Comparison of ENCODE assay signal across 10 cellular contexts in genomic region chr10:1488970-1489548, GRCh38.
DNase-seq lines count a peak whose midpoint lies in the region; ATAC-seq and TF ChIP-seq lines count a peak whose summit lies in the region.
"Had no signal": no experiment of that assay in that cellular context is flagged by ENCODE, and none has a peak within 500 bp of the region (broad histone marks: within the 10 kb centered on the region; RNA-seq: fewer than 3 reads in every experiment).

No MANE protein-coding gene starts in this region.

- H3K27ac Mint-ChIP-seq in nephron progenitor cell, result no peak overlapping the region
- H3K27ac Mint-ChIP-seq in activated T-cell treated with anti-CD3 and anti-CD28 coated beads, Interleukin-2, amount 50 U/mL, for 24 hours, result no peak overlapping the region
- H3K27ac Mint-ChIP-seq: CD14-positive monocyte had no signal

- H3K79me2 ChIP-seq in MM.1S (ENCODE audit: low read length), result no peaks in the 10 kb centered on the region

- no peak overlapping the region for H3K9ac ChIP-seq in MM.1S (ENCODE audit: low read length)

- H4K20me1 ChIP-seq in MM.1S (ENCODE audit: insufficient read depth, low read length), result no peaks in the 10 kb centered on the region

- H3K9me3 ChIP-seq in MM.1S (replicated peaks; ENCODE audit: insufficient read depth, low read length), result no peaks in the 10 kb centered on the region
- H3K9me3 ChIP-seq: colonic mucosa had no signal

- no peaks in the 10 kb centered on the region for H3K36me3 ChIP-seq in MM.1S (replicated peaks; ENCODE audit: insufficient read depth, low read length)
- H3K36me3 ChIP-seq: colonic mucosa had no signal

- no peaks in the 10 kb centered on the region for H3K27me3 ChIP-seq in MM.1S (replicated peaks; ENCODE audit: insufficient read depth, low read length)
- H3K27me3 ChIP-seq: colonic mucosa had no signal

- peaks cover 10% of the 10 kb centered on the region for H3K4me1 ChIP-seq in MM.1S (ENCODE audit: low read length)
- H3K4me1 ChIP-seq: colonic mucosa had no signal

- peak; percentile 30 for DNase-seq in DMS79 (lab: John Stamatoyannopoulos, UW)
- peak; percentile 31 for DNase-seq in GM19238 (ENCODE audit: insufficient read length, low spot score)
- peak; percentile 81 for DNase-seq in MM.1S
- no peak for DNase-seq in nephron progenitor cell
- no peak for DNase-seq in activated naive CD4-positive, alpha-beta T cell treated with anti-CD3 and anti-CD28 coated beads, Interleukin-2, amount 50 U/mL, for 16 hours
- DNase-seq in activated T-cell treated with anti-CD3 and anti-CD28 coated beads, Interleukin-2, amount 50 U/mL, for 24 hours, result no peak
- no peak for DNase-seq in NCI-H1694 (lab: John Stamatoyannopoulos, UW)
- DNase-seq: colonic mucosa had no signal

- no peaks in the 10 kb centered on the region for H3K9me2 ChIP-seq in MM.1S (replicated peaks; ENCODE audit: insufficient read depth, low read length)

- no peak for TF ChIP-seq CTCF in MM.1S (IDR thresholded peaks at IDR 0.05; ENCODE audit: low read length)
- no peak for TF ChIP-seq CTCF in nephron progenitor cell (IDR thresholded peaks at IDR 0.05)

- H3K27me3 Mint-ChIP-seq in nephron progenitor cell (ENCODE audit: low read depth, poor library complexity), result peaks cover 9% of the 10 kb centered on the region
- peaks cover 8% of the 10 kb centered on the region for H3K27me3 Mint-ChIP-seq in activated T-cell treated with anti-CD3 and anti-CD28 coated beads, Interleukin-2, amount 50 U/mL, for 24 hours

- H3K4me3 Mint-ChIP-seq in nephron progenitor cell, result no peak overlapping the region
- no peak overlapping the region for H3K4me3 Mint-ChIP-seq in activated T-cell treated with anti-CD3 and anti-CD28 coated beads, Interleukin-2, amount 50 U/mL, for 24 hours
- H3K4me3 Mint-ChIP-seq: CD14-positive monocyte had no signal

- peak overlapping the region; percentile 30; the same call in 1 of the 2 replicates for H3K4me3 ChIP-seq in MM.1S (ENCODE audit: low read length)
- H3K4me3 ChIP-seq: colonic mucosa had no signal

- peak overlapping the region; percentile 60; the same call in 1 of the 2 replicates for H3K27ac ChIP-seq in MM.1S (ENCODE audit: low read length)
- H3K27ac ChIP-seq: colonic mucosa had no signal

- no peaks in the 10 kb centered on the region for H3K9me3 Mint-ChIP-seq in nephron progenitor cell
- no peaks in the 10 kb centered on the region for H3K9me3 Mint-ChIP-seq in activated T-cell treated with anti-CD3 and anti-CD28 coated beads, Interleukin-2, amount 50 U/mL, for 24 hours

- H3K4me2 ChIP-seq in MM.1S (ENCODE audit: low read depth, low read length), result peak overlapping the region; percentile 64; the same call in 1 of the 2 replicates

- peak; percentile 99 for ATAC-seq in HG02870 (IDR thresholded peaks at IDR 0.05; ENCODE audit: unreplicated experiment)

- H2AFZ ChIP-seq in MM.1S (ENCODE audit: low read length), result no peak overlapping the region

- peaks cover 39% of the 10 kb centered on the region for H3K4me1 Mint-ChIP-seq in nephron progenitor cell
- no peaks in the 10 kb centered on the region for H3K4me1 Mint-ChIP-seq in activated T-cell treated with anti-CD3 and anti-CD28 coated beads, Interleukin-2, amount 50 U/mL, for 24 hours (ENCODE audit: low read depth)
- H3K4me1 Mint-ChIP-seq: CD14-positive monocyte had no signal

- no peaks in the 10 kb centered on the region for H3K36me3 Mint-ChIP-seq in nephron progenitor cell (ENCODE audit: low read depth)
- H3K36me3 Mint-ChIP-seq in activated T-cell treated with anti-CD3 and anti-CD28 coated beads, Interleukin-2, amount 50 U/mL, for 24 hours (ENCODE audit: low read depth), result no peaks in the 10 kb centered on the region
- H3K36me3 Mint-ChIP-seq: CD14-positive monocyte had no signal

- no peaks in the 10 kb centered on the region for H3F3A ChIP-seq in MM.1S (ENCODE audit: insufficient read depth, low read length)

Comparison
In these comparisons a context has a peak if more than half of its experiments do, and no peak if none do; other contexts are left out.
1. DNase-seq: peak in DMS79 (single experiment), GM19238 (single experiment) and MM.1S (single experiment); none in nephron progenitor cell (single experiment), activated naive CD4-positive, alpha-beta T cell treated with anti-CD3 and anti-CD28 coated beads, Interleukin-2, amount 50 U/mL, for 16 hours (single experiment), activated T-cell treated with anti-CD3 and anti-CD28 coated beads, Interleukin-2, amount 50 U/mL, for 24 hours (single experiment) and NCI-H1694 (single experiment).